Comparison of ENCODE assay signal across 13 cellular contexts in genomic region chr12:64756371-64756770, GRCh38. TPM values are rescaled to one million over a fixed set of nuclear protein-coding genes. Genes with fewer than 3 reads are reported as not detected.
DNase-seq lines count a peak whose midpoint lies in the region; ATAC-seq and TF ChIP-seq lines count a peak whose summit lies in the region.
"Had no signal": no experiment of that assay in that cellular context is flagged by ENCODE, and none has a peak within 500 bp of the region (broad histone marks: within the 10 kb centered on the region; RNA-seq: fewer than 3 reads in every experiment).

No MANE protein-coding gene starts in this region.

- in situ Hi-C loops in HAP-1 (cut with MboI; ENCODE audit: low sequenced_read_pairs), result no loop called here

- H3K4me1 ChIP-seq in suprapubic skin (peaks cover 32% of the 10 kb centered on the region), HAP-1 (peaks cover 16% of the 10 kb centered on the region)
- H3K4me1 ChIP-seq: prostate gland had no signal

- TF ChIP-seq EP300 in suprapubic skin (IDR thresholded peaks at IDR 0.05), result no peak

- H3K4me3 ChIP-seq in suprapubic skin, result no peak overlapping the region
- no peak overlapping the region for H3K4me3 ChIP-seq in HAP-1
- H3K4me3 ChIP-seq: K562, prostate gland had no signal

- no peaks in the 10 kb centered on the region for H3K9me3 ChIP-seq in suprapubic skin
- H3K9me3 ChIP-seq in HAP-1, result no peaks in the 10 kb centered on the region
- H3K9me3 ChIP-seq: prostate gland had no signal

- H3K27ac Mint-ChIP-seq in central memory CD8-positive, alpha-beta T cell (ENCODE audit: low read depth), result peak overlapping the region; percentile 13

- no peak for TF ChIP-seq CTCF in suprapubic skin (IDR thresholded peaks at IDR 0.05)

- no peaks in the 10 kb centered on the region for H3K27me3 ChIP-seq in suprapubic skin
- no peaks in the 10 kb centered on the region for H3K27me3 ChIP-seq in HAP-1 (ENCODE audit: low read depth)

- no peak overlapping the region for H3K4me3 Mint-ChIP-seq in central memory CD8-positive, alpha-beta T cell
- H3K4me3 Mint-ChIP-seq: activated naive CD8-positive, alpha-beta T cell had no signal

- TF ChIP-seq POLR2A in suprapubic skin (IDR thresholded peaks at IDR 0.05), result no peak

- WGBS in suprapubic skin, result 82% methylated on average over 2 of the region's 2 CpGs

- no peak overlapping the region for H3K27ac ChIP-seq in suprapubic skin
- H3K27ac ChIP-seq: prostate gland had no signal

- DNase-seq in central memory CD8-positive, alpha-beta T cell (ENCODE audit: low spot score in 2 of 2), result no peak
- no peak for DNase-seq in GOT3 (lab: John Stamatoyannopoulos, UW)
- no peak for DNase-seq in suprapubic skin (ENCODE audit: low spot score in 2 of 2)
- no peak for DNase-seq in HAP-1 (ENCODE audit: low spot score in 2 of 2)
- DNase-seq: CD8-positive, alpha-beta memory T cell; NCI-H2081 treated with DMSO at 0.1 percent for 48 hours; stimulated activated CD4-positive, alpha-beta T cell treated with anti-CD3 and anti-CD28 coated beads, Interleukin-4, amount 100 ng/mL, for 24 hours had no signal

- no peaks in the 10 kb centered on the region for H3K27me3 Mint-ChIP-seq in central memory CD8-positive, alpha-beta T cell
- H3K27me3 Mint-ChIP-seq: activated naive CD8-positive, alpha-beta T cell; CD8-positive, alpha-beta memory T cell had no signal

- H3K9me3 Mint-ChIP-seq in central memory CD8-positive, alpha-beta T cell, result no peaks in the 10 kb centered on the region
- H3K9me3 Mint-ChIP-seq: CD8-positive, alpha-beta memory T cell had no signal

- H3K36me3 Mint-ChIP-seq in central memory CD8-positive, alpha-beta T cell (ENCODE audit: insufficient read depth), result peaks cover 15% of the 10 kb centered on the region
- H3K36me3 Mint-ChIP-seq: activated naive CD8-positive, alpha-beta T cell had no signal

- H3K36me3 ChIP-seq in suprapubic skin (no peaks in the 10 kb centered on the region), HAP-1 (replicated peaks) (no peaks in the 10 kb centered on the region; the same call in 1 of the 2 replicates)
- H3K36me3 ChIP-seq: prostate gland had no signal

- peak; percentile 42 for ATAC-seq in GM18517 (IDR thresholded peaks at IDR 0.05; ENCODE audit: unreplicated experiment)
- ATAC-seq in GM21360 (IDR thresholded peaks at IDR 0.05; ENCODE audit: unreplicated experiment), result peak; percentile 41
- ATAC-seq in HG03097 (IDR thresholded peaks at IDR 0.05; ENCODE audit: low FRiP score, unreplicated experiment), result peak; percentile 29
- ATAC-seq in central memory CD8-positive, alpha-beta T cell (replicated peaks; ENCODE audit: extremely low read depth, poor library complexity, severe bottlenecking), result no peak
- ATAC-seq: K562 had no signal

- H3K4me1 Mint-ChIP-seq in central memory CD8-positive, alpha-beta T cell, result peaks cover 42% of the 10 kb centered on the region

RNA-seq across cellular contexts. Expression of gene GNS, which starts 2.8 kb away (rescaled TPM):
- total RNA-seq in suprapubic skin, result 10 to 100 TPM; 46.7 to 56.7 (median 49.6) TPM
